Comparison of ENCODE assay signal across 1 cellular context in the genomic region with DNA sequence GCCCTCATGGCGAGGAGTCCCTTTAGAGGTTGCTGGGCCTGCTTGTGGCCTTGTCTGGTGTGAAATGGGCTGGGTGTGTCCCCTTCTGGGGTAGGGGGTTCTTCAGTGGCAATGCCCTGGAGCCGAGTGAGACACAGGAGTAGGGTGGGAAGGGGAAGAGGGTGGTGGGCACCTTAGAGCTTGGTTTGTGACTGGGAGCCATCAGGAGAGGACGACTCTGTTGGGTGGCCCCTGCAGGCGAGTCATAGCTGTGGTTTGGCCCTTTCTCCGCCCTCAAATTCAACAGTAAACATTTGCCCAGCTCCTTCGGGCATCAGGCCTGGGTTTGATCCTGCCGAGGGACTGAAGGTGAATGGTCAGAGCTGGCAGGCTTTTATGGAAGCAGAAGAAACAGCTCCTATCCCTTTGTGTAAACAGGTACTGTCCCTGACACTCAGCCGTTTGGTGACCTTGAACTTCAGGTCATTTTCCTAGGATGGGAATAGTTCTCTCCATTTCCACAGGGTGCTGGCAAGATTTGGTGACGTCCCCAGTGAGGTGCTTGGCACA.
TF ChIP-seq lines count a peak whose summit lies in the region.

No MANE protein-coding gene starts in this region.

TF ChIP-seq in WTC11, 78 proteins besides CTCF, POLR2A, EP300 and RAD21 (continued from another document):
- TF ChIP-seq, protein P1, sequence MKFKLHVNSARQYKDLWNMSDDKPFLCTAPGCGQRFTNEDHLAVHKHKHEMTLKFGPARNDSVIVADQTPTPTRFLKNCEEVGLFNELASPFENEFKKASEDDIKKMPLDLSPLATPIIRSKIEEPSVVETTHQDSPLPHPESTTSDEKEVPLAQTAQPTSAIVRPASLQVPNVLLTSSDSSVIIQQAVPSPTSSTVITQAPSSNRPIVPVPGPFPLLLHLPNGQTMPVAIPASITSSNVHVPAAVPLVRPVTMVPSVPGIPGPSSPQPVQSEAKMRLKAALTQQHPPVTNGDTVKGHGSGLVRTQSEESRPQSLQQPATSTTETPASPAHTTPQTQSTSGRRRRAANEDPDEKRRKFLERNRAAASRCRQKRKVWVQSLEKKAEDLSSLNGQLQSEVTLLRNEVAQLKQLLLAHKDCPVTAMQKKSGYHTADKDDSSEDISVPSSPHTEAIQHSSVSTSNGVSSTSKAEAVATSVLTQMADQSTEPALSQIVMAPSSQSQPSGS (CRISPR knock-in tag; IDR thresholded peaks at IDR 0.05; ENCODE audit: borderline replicate concordance, low read depth): no peak
- TF ChIP-seq GTF2I (CRISPR knock-in tag; conservative IDR thresholded peaks at IDR 0.05) (no peak), TEAD1 (CRISPR knock-in tag; IDR thresholded peaks at IDR 0.05) (no peak)
- TF ChIP-seq, protein P2, sequence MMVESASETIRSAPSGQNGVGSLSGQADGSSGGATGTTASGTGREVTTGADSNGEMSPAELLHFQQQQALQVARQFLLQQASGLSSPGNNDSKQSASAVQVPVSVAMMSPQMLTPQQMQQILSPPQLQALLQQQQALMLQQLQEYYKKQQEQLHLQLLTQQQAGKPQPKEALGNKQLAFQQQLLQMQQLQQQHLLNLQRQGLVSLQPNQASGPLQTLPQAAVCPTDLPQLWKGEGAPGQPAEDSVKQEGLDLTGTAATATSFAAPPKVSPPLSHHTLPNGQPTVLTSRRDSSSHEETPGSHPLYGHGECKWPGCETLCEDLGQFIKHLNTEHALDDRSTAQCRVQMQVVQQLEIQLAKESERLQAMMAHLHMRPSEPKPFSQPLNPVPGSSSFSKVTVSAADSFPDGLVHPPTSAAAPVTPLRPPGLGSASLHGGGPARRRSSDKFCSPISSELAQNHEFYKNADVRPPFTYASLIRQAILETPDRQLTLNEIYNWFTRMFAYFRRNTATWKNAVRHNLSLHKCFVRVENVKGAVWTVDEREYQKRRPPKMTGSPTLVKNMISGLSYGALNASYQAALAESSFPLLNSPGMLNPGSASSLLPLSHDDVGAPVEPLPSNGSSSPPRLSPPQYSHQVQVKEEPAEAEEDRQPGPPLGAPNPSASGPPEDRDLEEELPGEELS (CRISPR knock-in tag; IDR thresholded peaks at IDR 0.05): no peak
- TF ChIP-seq, protein P3, sequence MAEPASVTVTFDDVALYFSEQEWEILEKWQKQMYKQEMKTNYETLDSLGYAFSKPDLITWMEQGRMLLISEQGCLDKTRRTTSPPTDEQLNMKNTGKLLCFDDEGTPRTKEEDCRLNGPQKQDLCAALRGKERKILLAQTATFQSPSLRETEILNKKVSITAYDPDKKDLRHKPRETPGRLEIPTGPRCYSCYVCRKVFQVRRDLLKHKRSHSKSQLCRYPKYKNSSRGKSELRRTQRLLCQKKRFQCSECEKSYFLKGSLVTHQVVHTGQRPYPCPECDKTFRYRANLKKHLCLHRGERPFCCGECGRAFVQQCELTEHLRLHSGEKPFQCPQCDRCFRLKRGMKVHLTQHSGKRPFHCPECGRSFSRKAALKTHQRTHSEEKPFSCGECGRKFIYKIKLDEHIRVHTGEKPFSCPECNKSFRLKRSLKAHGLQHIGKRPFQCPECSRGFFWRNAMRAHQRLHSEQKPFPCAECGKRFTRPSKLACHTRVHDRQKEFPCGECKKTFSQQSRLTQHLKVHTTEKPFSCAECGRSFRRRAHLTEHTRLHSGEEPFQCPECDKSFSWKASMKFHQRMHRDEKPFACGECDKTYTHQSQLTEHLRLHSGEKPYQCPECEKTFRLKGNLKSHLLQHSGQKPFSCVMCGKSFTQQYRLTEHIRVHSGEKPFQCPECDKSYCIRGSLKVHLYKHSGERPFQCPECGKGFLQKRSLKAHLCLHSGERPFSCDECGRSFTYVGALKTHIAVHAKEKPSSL (CRISPR knock-in tag; conservative IDR thresholded peaks at IDR 0.05): no peak
